Comparison of ENCODE assay signal across 8 cellular contexts in genomic region chr4:185096032-185096653, GRCh38. TPM values are rescaled to one million over a fixed set of nuclear protein-coding genes. Genes with fewer than 3 reads are reported as not detected.
DNase-seq lines count a peak whose midpoint lies in the region; ATAC-seq and TF ChIP-seq lines count a peak whose summit lies in the region.

No MANE protein-coding gene starts in this region.

- H2BK120ac ChIP-seq in mesenchymal stem cell (ENCODE audit: low read depth, low read length): no peak overlapping the region

- ATAC-seq in HG02852 (IDR thresholded peaks at IDR 0.05; ENCODE audit: unreplicated experiment) (no peak), HG03354 (IDR thresholded peaks at IDR 0.05; ENCODE audit: poor library complexity, severe bottlenecking, unreplicated experiment) (no peak)

- no peaks in the 10 kb centered on the region for H3K36me3 ChIP-seq in mesenchymal stem cell (ENCODE audit: control insufficient read depth in 1 of 2, insufficient read depth in 2 of 2, low read depth in 1 of 2, low read length in 2 of 2)

- intact Hi-C loops in activated CD4-positive, alpha-beta memory T cell treated with anti-CD3 and anti-CD28 coated beads for 36 hours (cut with micrococcal nuclease): loop anchor here (1.0 to 10.0 kb wide), 3 partner anchors 56 to 351 kb away; no protein-coding TSS in a partner anchor

- H3K4ac ChIP-seq in mesenchymal stem cell (ENCODE audit: low read depth in 1 of 2, low read length in 2 of 2): no peak overlapping the region

- no peak overlapping the region for H3K4me3 ChIP-seq in choroid plexus epithelial cell (ENCODE audit: low read depth, low read length)
- no peak overlapping the region for H3K4me3 ChIP-seq in mesenchymal stem cell (ENCODE audit: insufficient read depth in 1 of 2, low read depth in 1 of 2, low read length in 2 of 2)

- H3K14ac ChIP-seq in mesenchymal stem cell (ENCODE audit: low read length in 2 of 2): no peak overlapping the region

- no peak overlapping the region for H3K9ac ChIP-seq in mesenchymal stem cell (ENCODE audit: low read length)

- H4K8ac ChIP-seq in mesenchymal stem cell (ENCODE audit: low read length): no peak overlapping the region

- H3K23ac ChIP-seq in mesenchymal stem cell (ENCODE audit: low read length in 2 of 2): no peak overlapping the region

- H3K79me1 ChIP-seq in mesenchymal stem cell (replicated peaks; ENCODE audit: low read length, poor library complexity, severe bottlenecking): no peaks in the 10 kb centered on the region

- no peak overlapping the region for H3K4me2 ChIP-seq in mesenchymal stem cell (ENCODE audit: low read length, poor library complexity, severe bottlenecking)

- H3K27me3 ChIP-seq in mesenchymal stem cell (ENCODE audit: control insufficient read depth in 1 of 2, insufficient read depth in 1 of 2, low read length in 2 of 2): peaks cover 0 to 6% of the 10 kb centered on the region in 2 experiments

- H3K27me3 Mint-ChIP-seq in activated CD4-positive, alpha-beta memory T cell treated with anti-CD3 and anti-CD28 coated beads for 36 hours: peaks cover 11% of the 10 kb centered on the region

- H3K4me1 ChIP-seq in mesenchymal stem cell (ENCODE audit: control insufficient read depth, insufficient read depth, low read depth, low read length): no peaks in the 10 kb centered on the region

- no peak overlapping the region for H2AK5ac ChIP-seq in mesenchymal stem cell (ENCODE audit: low read length, severe bottlenecking)

- TF ChIP-seq CTCF in GM12872 (IDR thresholded peaks at IDR 0.05; ENCODE audit: insufficient read depth, low read depth, low read length) (peak; percentile 45), choroid plexus epithelial cell (conservative IDR thresholded peaks at IDR 0.05; ENCODE audit: low read depth, low read length) (peak; percentile 67)

- H3K18ac ChIP-seq in mesenchymal stem cell (ENCODE audit: low read depth in 1 of 2, low read length in 2 of 2): no peak overlapping the region

- 100% methylated on average over 1 of the region's 2 CpGs for WGBS in mesenchymal stem cell

- H3K9me3 ChIP-seq in mesenchymal stem cell (ENCODE audit: control insufficient read depth, low read length): peaks cover 5% of the 10 kb centered on the region

- POLR2A ChIA-PET in activated CD4-positive, alpha-beta memory T cell treated with anti-CD3 and anti-CD28 coated beads for 36 hours (lab: Charles Lee): no interaction called here

- no peaks in the 10 kb centered on the region for H3K36me3 Mint-ChIP-seq in activated CD4-positive, alpha-beta memory T cell treated with anti-CD3 and anti-CD28 coated beads for 36 hours

- H3K27ac ChIP-seq in mesenchymal stem cell (ENCODE audit: low read length, poor library complexity, severe bottlenecking): no peak overlapping the region

- peak; percentile 63 for DNase-seq in Ammon's horn (ENCODE audit: low spot score)
- DNase-seq in NCI-H748 (lab: John Stamatoyannopoulos, UW; ENCODE audit: unreplicated experiment): peak; percentile 27
- DNase-seq in choroid plexus epithelial cell (ENCODE audit: low read depth): peak; percentile 67
- DNase-seq in mesenchymal stem cell: peak; percentile 44
- no peak for DNase-seq in activated CD4-positive, alpha-beta memory T cell treated with anti-CD3 and anti-CD28 coated beads for 36 hours

- no peaks in the 10 kb centered on the region for H3K9me3 Mint-ChIP-seq in activated CD4-positive, alpha-beta memory T cell treated with anti-CD3 and anti-CD28 coated beads for 36 hours

- H3K27ac Mint-ChIP-seq in activated CD4-positive, alpha-beta memory T cell treated with anti-CD3 and anti-CD28 coated beads for 36 hours: no peak overlapping the region

- H2BK12ac ChIP-seq in mesenchymal stem cell (ENCODE audit: low read length in 2 of 2): no peak overlapping the region

- CTCF ChIA-PET in activated CD4-positive, alpha-beta memory T cell treated with anti-CD3 and anti-CD28 coated beads for 36 hours (lab: Charles Lee): interaction anchor here (0.6 to 3.0 kb wide), 20 partner anchors 10 to 389 kb away, joined by 3 to 28 read pairs (median 4); partner anchors contain the start of gene SLC25A4

- H3K4me1 Mint-ChIP-seq in activated CD4-positive, alpha-beta memory T cell treated with anti-CD3 and anti-CD28 coated beads for 36 hours (ENCODE audit: low read depth): no peaks in the 10 kb centered on the region

- H4K91ac ChIP-seq in mesenchymal stem cell (ENCODE audit: low read length): no peak overlapping the region

- no peak overlapping the region for H2BK15ac ChIP-seq in mesenchymal stem cell (ENCODE audit: low read depth, poor library complexity, severe bottlenecking)

- no peak overlapping the region for H3K4me3 Mint-ChIP-seq in activated CD4-positive, alpha-beta memory T cell treated with anti-CD3 and anti-CD28 coated beads for 36 hours

- no peak overlapping the region for H2BK5ac ChIP-seq in mesenchymal stem cell (ENCODE audit: low read depth, low read length, poor library complexity, severe bottlenecking)

- H2AFZ ChIP-seq in mesenchymal stem cell (ENCODE audit: low read depth, low read length): no peak overlapping the region

RNA-seq across cellular contexts. Expression of gene SLC25A4, which starts 46.9 kb away (rescaled TPM):
- polyA plus RNA-seq in mesenchymal stem cell (2013, experiment 1 of 2): 4.7 TPM
- polyA plus RNA-seq in mesenchymal stem cell (2013, experiment 2 of 2): 5.0 TPM
- total RNA-seq in activated CD4-positive, alpha-beta memory T cell treated with anti-CD3 and anti-CD28 coated beads for 36 hours: 1 to 10 TPM; 7.7 to 8.4 TPM
